8 cellular contexts compared by ENCODE assay signal in the genomic region with DNA sequence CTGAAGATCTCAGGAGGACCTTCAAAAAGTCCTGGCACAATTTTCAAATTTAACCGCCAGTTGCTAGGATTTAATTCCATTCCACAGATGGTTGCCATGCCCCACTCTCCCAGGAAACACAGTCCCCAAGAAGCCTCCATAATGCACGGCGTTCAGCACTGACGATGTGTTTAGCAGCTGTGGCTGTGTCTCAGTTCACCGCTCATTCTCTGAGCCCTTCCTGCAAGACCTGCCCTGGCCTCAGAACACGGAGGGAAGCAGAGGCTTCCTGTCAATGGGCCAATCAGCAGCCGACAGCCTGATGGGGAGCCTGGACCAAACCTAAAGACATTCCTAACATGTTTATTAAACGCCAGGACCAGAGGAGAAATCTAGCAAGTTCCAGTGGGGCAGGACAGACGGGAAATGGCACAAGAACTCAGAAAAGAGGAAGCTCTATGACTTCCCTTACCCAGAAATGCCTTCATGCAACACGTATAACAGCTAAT. TPM values are rescaled to one million over a fixed set of nuclear protein-coding genes. Genes with fewer than 3 reads are reported as not detected.
DNase-seq lines count a peak whose midpoint lies in the region; ATAC-seq and TF ChIP-seq lines count a peak whose summit lies in the region.

No MANE protein-coding gene starts in this region.

- no peak for TF ChIP-seq CTCF in fibroblast of mammary gland (conservative IDR thresholded peaks at IDR 0.05; ENCODE audit: control insufficient read depth, insufficient read depth, low read depth, low read length)

- DNase-seq in Ammon's horn (ENCODE audit: low spot score) (peak; percentile 46), NOMO-1 (lab: John Stamatoyannopoulos, UW; ENCODE audit: unreplicated experiment in 2 of 2) (peak; percentile 68 to 75), fibroblast of mammary gland (ENCODE audit: low read depth) (peak; percentile 8), pons (ENCODE audit: low spot score) (peak; percentile 61), mucosa of gallbladder (ENCODE audit: low spot score) (no peak), NCI-H1105 treated with DMSO at 0.1 percent for 48 hours (lab: John Stamatoyannopoulos, UW) (no peak)

- H3K4me3 ChIP-seq in fibroblast of mammary gland (ENCODE audit: control insufficient read depth, low read depth, low read length), result no peak overlapping the region

- peak; percentile 72 for ATAC-seq in GM21381 (IDR thresholded peaks at IDR 0.05; ENCODE audit: unreplicated experiment)
- no peak for ATAC-seq in HG02938 (IDR thresholded peaks at IDR 0.05; ENCODE audit: unreplicated experiment)

RNA-seq across cellular contexts. Expression of a gene that starts 4.9 kb away (rescaled TPM):
- total RNA-seq in mucosa of gallbladder, result 1.2 TPM

RNA-seq across cellular contexts. Expression of a gene that starts 53.8 kb away (rescaled TPM):
- total RNA-seq in mucosa of gallbladder, result 2.2 TPM

RNA-seq across cellular contexts. Expression of a gene that starts 54.3 kb away (rescaled TPM):
- 100 TPM for total RNA-seq in mucosa of gallbladder

Comparison
In these comparisons a context has a peak if more than half of its experiments do, and no peak if none do; other contexts are left out.
1. DNase-seq: peak in Ammon's horn (single experiment), NOMO-1 (2 of 2), fibroblast of mammary gland (single experiment) and pons (single experiment); none in mucosa of gallbladder (single experiment) and NCI-H1105 treated with DMSO at 0.1 percent for 48 hours (single experiment).